25 cellular contexts compared by ENCODE assay signal in genomic region chr15:66039117-66039860, GRCh38.
A peak's percentile ranks its signal among the peaks of the same experiment; 100 is the strongest.
DNase-seq lines count a peak whose midpoint lies in the region; ATAC-seq, FAIRE-seq and TF ChIP-seq lines count a peak whose summit lies in the region.
"Had no signal": no experiment of that assay in that cellular context is flagged by ENCODE, and none has a peak within 500 bp of the region (broad histone marks: within the 10 kb centered on the region; RNA-seq: fewer than 3 reads in every experiment).

No MANE protein-coding gene starts in this region.

- H3K4me1 Mint-ChIP-seq in H9 (peaks cover 56 to 70% of the 10 kb centered on the region in 2 experiments), nephron progenitor cell (peaks cover 59% of the 10 kb centered on the region)
- H3K4me1 Mint-ChIP-seq: activated CD4-positive, alpha-beta memory T cell treated with anti-CD3 and anti-CD28 coated beads, Interleukin-2, amount 10 ng/mL, durations not matched to agents 7 days and 5 days; natural killer cell had no signal

- no peak overlapping the region for H3K4ac ChIP-seq in H9 (ENCODE audit: low read depth, low read length)

- ATAC-seq in K562 (peak; percentile 31), HG03565 (IDR thresholded peaks at IDR 0.05; ENCODE audit: unreplicated experiment) (no peak), HG02623 (IDR thresholded peaks at IDR 0.05; ENCODE audit: unreplicated experiment) (no peak)
- ATAC-seq: activated naive CD4-positive, alpha-beta T cell treated with anti-CD3 and anti-CD28 coated beads, Interleukin-2, amount 50 U/mL, for 72 hours; activated T-cell treated with anti-CD3 and anti-CD28 coated beads, Interleukin-2, amount 50 U/mL, for 72 hours; GM12878; heart right ventricle; natural killer cell; stimulated activated naive CD8-positive, alpha-beta T cell treated with anti-CD3 and anti-CD28 coated beads, Interleukin-15, Interleukin-2, amounts not matched to agents 100 U/mL and 50 U/mL, for 24 hours had no signal

- TF ChIP-seq POLR2A in K562 (conservative IDR thresholded peaks at IDR 0.05): no peak

- H3K27me3 Mint-ChIP-seq in H9 (ENCODE audit: low read depth): peaks cover 2% of the 10 kb centered on the region
- peaks cover 36% of the 10 kb centered on the region for H3K27me3 Mint-ChIP-seq in nephron progenitor cell (ENCODE audit: low read depth, poor library complexity)

- H3K79me2 ChIP-seq in H9 (ENCODE audit: insufficient read depth, low read length) (no peaks in the 10 kb centered on the region), K562 (ENCODE audit: control insufficient read depth, insufficient read depth, low read length) (no peaks in the 10 kb centered on the region)

- TF ChIP-seq CTCF in H9 (conservative IDR thresholded peaks at IDR 0.05) (no peak), K562 (IDR thresholded peaks at IDR 0.05 in 2 of 3, conservative IDR thresholded peaks at IDR 0.05 in 1 of 3; ENCODE audit: insufficient read depth in 2 of 3, low read depth in 1 of 3, low read length in 3 of 3) (no peak), nephron progenitor cell (IDR thresholded peaks at IDR 0.05) (no peak)

- H3K27ac ChIP-seq in H9 (ENCODE audit: insufficient read length, low read depth, low read length): no peak overlapping the region
- no peak overlapping the region for H3K27ac ChIP-seq in K562 (ENCODE audit: extremely low read depth, low read depth, low read length)
- H3K27ac ChIP-seq: heart right ventricle, prostate gland, skin epidermis, transverse colon, VCaP had no signal

- intact Hi-C loops in K562 (cut with micrococcal nuclease): no loop called here

- no peak overlapping the region for H2BK120ac ChIP-seq in H9 (ENCODE audit: low read depth, low read length, poor library complexity, severe bottlenecking)

- TF ChIP-seq RAD21 in K562 (CRISPR knock-in tag; conservative IDR thresholded peaks at IDR 0.05 in 1 of 2, IDR thresholded peaks at IDR 0.05 in 1 of 2): no peak

- no peak overlapping the region for H3K4me3 ChIP-seq in K562
- H3K4me3 ChIP-seq: GM12878, HAP-1, heart right ventricle, prostate gland, skin epidermis, transverse colon had no signal

- H3K27ac Mint-ChIP-seq in H9 (no peak overlapping the region; a peak in 2 of 7 replicates), nephron progenitor cell (no peak overlapping the region)
- H3K27ac Mint-ChIP-seq: activated CD4-positive, alpha-beta memory T cell treated with anti-CD3 and anti-CD28 coated beads, Interleukin-2, amount 10 ng/mL, durations not matched to agents 7 days and 5 days; activated naive CD4-positive, alpha-beta T cell treated with anti-CD3 and anti-CD28 coated beads, Interleukin-2, amount 50 U/mL, for 72 hours; activated T-cell treated with anti-CD3 and anti-CD28 coated beads, Interleukin-2, amount 50 U/mL, for 72 hours; natural killer cell had no signal

- peaks cover 0 to 4% (median 2%) of the 10 kb centered on the region in 3 experiments; a peak in 4 of 7 replicates for H3K36me3 Mint-ChIP-seq in H9 (ENCODE audit: insufficient read depth in 1 of 3, low read depth in 3 of 3)
- H3K36me3 Mint-ChIP-seq in nephron progenitor cell (ENCODE audit: low read depth): no peaks in the 10 kb centered on the region
- H3K36me3 Mint-ChIP-seq: activated naive CD4-positive, alpha-beta T cell treated with anti-CD3 and anti-CD28 coated beads, Interleukin-2, amount 50 U/mL, for 72 hours; natural killer cell had no signal

- H3K18ac ChIP-seq in H9 (ENCODE audit: insufficient read length, low read depth, low read length): peak overlapping the region; percentile 18

- H3K23me2 ChIP-seq in H9 (ENCODE audit: insufficient read length, low read depth, low read length, poor library complexity, severe bottlenecking): no peaks in the 10 kb centered on the region

- POLR2A ChIA-PET in K562 (lab: Yijun Ruan, JAX): no interaction called here

- H2AK5ac ChIP-seq in H9 (ENCODE audit: insufficient read length, low read length): no peak overlapping the region

- H3K14ac ChIP-seq in H9 (ENCODE audit: insufficient read depth, low read length): no peak overlapping the region

- no peak overlapping the region for H4K91ac ChIP-seq in H9 (ENCODE audit: insufficient read length, low read depth, low read length)

- no peak overlapping the region for H2BK15ac ChIP-seq in H9 (ENCODE audit: low read depth, low read length)

- CTCF ChIA-PET in K562 (lab: Yijun Ruan, JAX; ENCODE audit: low intra/inter-chr PET ratio): no interaction called here

- H4K20me1 ChIP-seq in H9 (ENCODE audit: control insufficient read depth, insufficient read depth, insufficient read length) (no peaks in the 10 kb centered on the region), K562 (replicated peaks; ENCODE audit: control insufficient read depth, insufficient read depth, low read length) (peaks cover 12% of the 10 kb centered on the region; the same call in 1 of the 2 replicates)

- no peak overlapping the region; a peak in 1 of 5 replicates for H3K4me3 Mint-ChIP-seq in H9
- H3K4me3 Mint-ChIP-seq in nephron progenitor cell: peak overlapping the region; percentile 66
- H3K4me3 Mint-ChIP-seq: activated CD4-positive, alpha-beta memory T cell treated with anti-CD3 and anti-CD28 coated beads, Interleukin-2, amount 10 ng/mL, durations not matched to agents 7 days and 5 days; activated T-cell treated with anti-CD3 and anti-CD28 coated beads, Interleukin-2, amount 50 U/mL, for 72 hours; natural killer cell had no signal

- H3K4me2 ChIP-seq in H9 (ENCODE audit: insufficient read depth, insufficient read length, low read length): peak overlapping the region; percentile 1
- no peak overlapping the region for H3K4me2 ChIP-seq in K562 (ENCODE audit: insufficient read depth, low read length)

- H3K27me3 ChIP-seq in H9 (ENCODE audit: insufficient read depth, low read length) (no peaks in the 10 kb centered on the region), K562 (ENCODE audit: control insufficient read depth in 2 of 2, insufficient read depth in 2 of 2, low read length in 2 of 2) (peaks cover 48 to 69% of the 10 kb centered on the region in 2 experiments)

- in situ Hi-C loops in K562 (cut with MboI): no loop called here

- H3K9ac ChIP-seq in H9 (ENCODE audit: extremely low read depth, insufficient read length, low read length) (no peak overlapping the region), K562 (ENCODE audit: insufficient read depth in 1 of 2, low read depth in 2 of 2, low read length in 2 of 2) (no peak overlapping the region)

- TF ChIP-seq EP300 in K562 (IDR thresholded peaks at IDR 0.05; ENCODE audit: low read length): no peak

- no peaks in the 10 kb centered on the region for H3K9me1 ChIP-seq in K562 (ENCODE audit: control insufficient read depth, insufficient read depth, low read length)

- no peak for FAIRE-seq in K562 (lab: Jason Lieb, UNC)
- FAIRE-seq: endometrium, G401.6, GM12878 had no signal

- H2BK5ac ChIP-seq in H9 (ENCODE audit: insufficient read length, low read length): no peak overlapping the region

- no peak overlapping the region for H2AFZ ChIP-seq in H9 (ENCODE audit: low read length)
- H2AFZ ChIP-seq in K562 (ENCODE audit: low read depth, low read length): no peak overlapping the region

- DNase-seq in EL (peak; percentile 5), H9 (peak; percentile 59), K562 (ENCODE audit: extremely low read depth in 1 of 4, low spot score in 3 of 4) (no peak), nephron progenitor cell (peak; percentile 52), SIG-M5 (lab: John Stamatoyannopoulos, UW) (no peak), NCI-H1092 (lab: John Stamatoyannopoulos, UW) (no peak)
- DNase-seq: activated CD4-positive, alpha-beta memory T cell treated with anti-CD3 and anti-CD28 coated beads, Interleukin-2, amount 10 ng/mL, durations not matched to agents 7 days and 5 days; activated T-cell treated with anti-CD3 and anti-CD28 coated beads, Interleukin-2, amount 50 U/mL, for 72 hours; heart right ventricle; KBM-7; natural killer cell; NCI-H2029 treated with DMSO at 0.1 percent for 48 hours; stimulated activated naive CD8-positive, alpha-beta T cell treated with anti-CD3 and anti-CD28 coated beads, Interleukin-15, Interleukin-2, amounts not matched to agents 100 U/mL and 50 U/mL, for 24 hours; T-helper 2 cell; transverse colon had no signal

- no peak overlapping the region for H3T11ph ChIP-seq in H9 (ENCODE audit: low read length)

- H3K56ac ChIP-seq in H9 (ENCODE audit: insufficient read length, low read depth, low read length): no peak overlapping the region

- H3K4me1 ChIP-seq in H9 (ENCODE audit: insufficient read depth, low read length): peaks cover 8% of the 10 kb centered on the region; the same call in 1 of the 2 replicates
- H3K4me1 ChIP-seq in K562 (replicated peaks in 1 of 2; ENCODE audit: control insufficient read depth in 2 of 2, insufficient read depth in 2 of 2, low read length in 2 of 2): no peaks in the 10 kb centered on the region
- H3K4me1 ChIP-seq: HAP-1, prostate gland had no signal

- H3K9me3 Mint-ChIP-seq in H9 (peaks cover 4 to 8% of the 10 kb centered on the region in 2 experiments), nephron progenitor cell (peaks cover 4% of the 10 kb centered on the region)
- H3K9me3 Mint-ChIP-seq: activated CD4-positive, alpha-beta memory T cell treated with anti-CD3 and anti-CD28 coated beads, Interleukin-2, amount 10 ng/mL, durations not matched to agents 7 days and 5 days; activated naive CD4-positive, alpha-beta T cell treated with anti-CD3 and anti-CD28 coated beads, Interleukin-2, amount 50 U/mL, for 72 hours; activated T-cell treated with anti-CD3 and anti-CD28 coated beads, Interleukin-2, amount 50 U/mL, for 72 hours; natural killer cell had no signal

- H4K5ac ChIP-seq in H9 (ENCODE audit: insufficient read length, low read depth, low read length): no peak overlapping the region

- H2BK20ac ChIP-seq in H9 (ENCODE audit: low read depth, low read length, poor library complexity, severe bottlenecking): no peak overlapping the region

- H3K23ac ChIP-seq in H9 (ENCODE audit: insufficient read length, low read depth, low read length): no peak overlapping the region

- no CpG with 5 or more reads among the region's 27 CpGs for WGBS in H9 (ENCODE audit: extremely low coverage, insufficient read length, low lambda C conversion rate)
- 2% methylated on average over 21 of the region's 27 CpGs for WGBS in K562 (ENCODE audit: insufficient coverage, low coverage, missing lambda C conversion rate)

- no peaks in the 10 kb centered on the region for H3K9me3 ChIP-seq in H9 (ENCODE audit: control insufficient read depth, low read depth, low read length)
- no peaks in the 10 kb centered on the region; the same call in 1 of the 2 replicates for H3K9me3 ChIP-seq in K562 (replicated peaks; ENCODE audit: control insufficient read depth, insufficient read depth, low read depth, low read length)
- H3K9me3 ChIP-seq: HAP-1, heart right ventricle, prostate gland, transverse colon had no signal

- H3K79me1 ChIP-seq in H9 (ENCODE audit: insufficient read depth, low read depth, low read length, poor library complexity, severe bottlenecking): no peaks in the 10 kb centered on the region

- no TSS peak for BruUV-seq in K562 (replicated peaks; lab: Mats Ljungman, UMichigan)

- H2BK12ac ChIP-seq in H9 (ENCODE audit: insufficient read length, low read depth, low read length): no peak overlapping the region

- H4K8ac ChIP-seq in H9 (replicated peaks; ENCODE audit: insufficient read length, low read depth, low read length): no peak overlapping the region

- no peaks in the 10 kb centered on the region for H3K36me3 ChIP-seq in K562 (ENCODE audit: control insufficient read depth, insufficient read depth, low read length)
- H3K36me3 ChIP-seq: HAP-1, heart right ventricle, prostate gland, transverse colon had no signal

Comparison
In these comparisons a context has a peak if more than half of its experiments do, and no peak if none do; other contexts are left out.
1. DNase-seq: peak in EL (single experiment), H9 (single experiment) and nephron progenitor cell (single experiment); none in K562 (0 of 4), SIG-M5 (single experiment) and NCI-H1092 (single experiment).